20 cellular contexts compared by ENCODE assay signal in genomic region chr17:17167986-17168385, GRCh38.
"Had no signal": no experiment of that assay in that cellular context is flagged by ENCODE, and none has a peak within 500 bp of the region (broad histone marks: within the 10 kb centered on the region; RNA-seq: fewer than 3 reads in every experiment).

No MANE protein-coding gene starts in this region.

- H3K27me3 Mint-ChIP-seq: activated CD8-positive, alpha-beta memory T cell treated with anti-CD3 and anti-CD28 coated beads, Interleukin-2, amount 10 ng/mL, durations not matched to agents 7 days and 5 days; activated naive CD8-positive, alpha-beta T cell treated with anti-CD3 and anti-CD28 coated beads, Interleukin-2, amount 10 ng/mL, durations not matched to agents 7 days and 5 days; naive thymus-derived CD4-positive, alpha-beta T cell; stimulated activated naive B cell treated with anti-CD40 and anti-IgM and Interleukin-4, amounts not matched to agents 10 μg/mL and 1 μg/mL and 100 μg/mL, for 72 hours had no signal

- H3K27me3 ChIP-seq: gastroesophageal sphincter, heart left ventricle, neural progenitor cell, sigmoid colon, transverse colon had no signal

- DNase-seq: activated CD4-positive, alpha-beta T cell treated with anti-CD3 and anti-CD28 coated beads for 1 hour; activated CD8-positive, alpha-beta memory T cell treated with anti-CD3 and anti-CD28 coated beads, Interleukin-2, amount 10 ng/mL, durations not matched to agents 7 days and 5 days; activated naive CD4-positive, alpha-beta T cell; activated naive CD8-positive, alpha-beta T cell treated with anti-CD3 and anti-CD28 coated beads, Interleukin-2, amount 10 ng/mL, durations not matched to agents 7 days and 5 days; activated T-cell treated with anti-CD3 and anti-CD28 coated beads for 4 hours; amniotic stem cell; cerebellar nuclear complex; islet precursor cell; left cardiac atrium; naive thymus-derived CD4-positive, alpha-beta T cell; sigmoid colon; stimulated activated CD4-positive, alpha-beta T cell treated with anti-CD3 and anti-CD28 coated beads, Interleukin-15, amount 100 ng/mL, for 24 hours; stimulated activated naive B cell treated with anti-CD40 and anti-IgM and Interleukin-4, amounts not matched to agents 10 μg/mL and 1 μg/mL and 100 μg/mL, for 72 hours; transverse colon; WERI-Rb-1 had no signal

- H3K4me2 ChIP-seq: neural progenitor cell, smooth muscle cell had no signal

- H3K27ac ChIP-seq: coronary artery, gastroesophageal sphincter, heart left ventricle, neural progenitor cell, sigmoid colon, transverse colon, WERI-Rb-1 had no signal

- H3K4me1 ChIP-seq: neural progenitor cell, sigmoid colon, transverse colon had no signal

- H2AFZ ChIP-seq: neural progenitor cell had no signal

- H3K4me3 ChIP-seq: coronary artery, gastroesophageal sphincter, heart left ventricle, neural progenitor cell, sigmoid colon, smooth muscle cell, transverse colon had no signal

- H3K9ac ChIP-seq: neural progenitor cell had no signal

- H3K9me3 ChIP-seq: gastroesophageal sphincter, heart left ventricle, sigmoid colon, transverse colon had no signal

- H3K9me3 Mint-ChIP-seq: activated naive CD8-positive, alpha-beta T cell treated with anti-CD3 and anti-CD28 coated beads, Interleukin-2, amount 10 ng/mL, durations not matched to agents 7 days and 5 days; naive thymus-derived CD4-positive, alpha-beta T cell; neural progenitor cell; stimulated activated naive B cell treated with anti-CD40 and anti-IgM and Interleukin-4, amounts not matched to agents 10 μg/mL and 1 μg/mL and 100 μg/mL, for 72 hours had no signal

- ATAC-seq: activated CD8-positive, alpha-beta memory T cell treated with anti-CD3 and anti-CD28 coated beads, Interleukin-2, amount 10 ng/mL, durations not matched to agents 7 days and 5 days; gastroesophageal sphincter; heart left ventricle; left cardiac atrium; naive thymus-derived CD4-positive, alpha-beta T cell; stimulated activated naive B cell treated with anti-CD40 and anti-IgM and Interleukin-4, amounts not matched to agents 10 μg/mL and 1 μg/mL and 100 μg/mL, for 72 hours had no signal

- H3K4me1 Mint-ChIP-seq: neural progenitor cell had no signal

- H3K36me3 ChIP-seq: neural progenitor cell had no signal

- H3K4me3 Mint-ChIP-seq: activated CD8-positive, alpha-beta memory T cell treated with anti-CD3 and anti-CD28 coated beads, Interleukin-2, amount 10 ng/mL, durations not matched to agents 7 days and 5 days; activated naive CD8-positive, alpha-beta T cell treated with anti-CD3 and anti-CD28 coated beads, Interleukin-2, amount 10 ng/mL, durations not matched to agents 7 days and 5 days; neural progenitor cell; stimulated activated naive B cell treated with anti-CD40 and anti-IgM and Interleukin-4, amounts not matched to agents 10 μg/mL and 1 μg/mL and 100 μg/mL, for 72 hours had no signal

- H3K27ac Mint-ChIP-seq: activated CD8-positive, alpha-beta memory T cell treated with anti-CD3 and anti-CD28 coated beads, Interleukin-2, amount 10 ng/mL, durations not matched to agents 7 days and 5 days; neural progenitor cell had no signal
